20 cellular contexts compared by ENCODE assay signal in the genomic region with DNA sequence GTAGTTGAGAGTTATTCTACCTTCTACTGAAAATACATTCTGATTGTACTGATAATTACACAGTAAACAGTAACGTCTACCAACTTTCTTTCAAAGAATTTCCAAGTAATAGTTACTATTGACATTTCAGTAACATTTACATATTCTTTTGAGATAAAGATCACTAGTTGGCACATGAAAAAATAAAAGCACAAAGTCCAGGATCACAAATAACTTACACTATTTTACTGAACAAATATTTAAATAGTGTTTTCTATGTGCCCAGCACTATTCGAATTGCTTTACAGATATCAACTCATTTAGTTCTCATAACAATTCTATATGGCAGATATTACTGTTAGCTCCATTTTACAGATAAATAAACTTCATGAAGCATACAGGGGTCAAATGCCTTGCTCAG.
DNase-seq lines count a peak whose midpoint lies in the region; ATAC-seq, FAIRE-seq and TF ChIP-seq lines count a peak whose summit lies in the region.
"Had no signal": no experiment of that assay in that cellular context is flagged by ENCODE, and none has a peak within 500 bp of the region (broad histone marks: within the 10 kb centered on the region; RNA-seq: fewer than 3 reads in every experiment).

No MANE protein-coding gene starts in this region.

- no peaks in the 10 kb centered on the region for H3K4me1 Mint-ChIP-seq in activated T-helper 1 cell treated with anti-CD3 and anti-CD28 coated beads, Interleukin-12 subunit alpha, Interleukin-12 subunit beta, Interleukin-2, Interleukin-4 antibody, amounts not matched to agents 30 ng/mL and 10 ng/mL and 1 ng/mL, durations not matched to agents 14 hours and 24 hours and 36 hours (ENCODE audit: low read depth)
- H3K4me1 Mint-ChIP-seq: CD4-positive, CD25-positive, alpha-beta regulatory T cell had no signal

- intact Hi-C loops in right lobe of liver (cut with DNase I), result no loop called here
- intact Hi-C loops in activated T-helper 1 cell treated with anti-CD3 and anti-CD28 coated beads, Interleukin-12 subunit alpha, Interleukin-12 subunit beta, Interleukin-2, Interleukin-4 antibody, amounts not matched to agents 30 ng/mL and 10 ng/mL and 1 ng/mL, durations not matched to agents 14 hours and 24 hours and 36 hours (cut with micrococcal nuclease), result no loop called here

- H3K27me3 Mint-ChIP-seq in activated T-helper 1 cell treated with anti-CD3 and anti-CD28 coated beads, Interleukin-12 subunit alpha, Interleukin-12 subunit beta, Interleukin-2, Interleukin-4 antibody, amounts not matched to agents 30 ng/mL and 10 ng/mL and 1 ng/mL, durations not matched to agents 14 hours and 24 hours and 36 hours (ENCODE audit: insufficient read depth), result peaks cover 5% of the 10 kb centered on the region
- H3K27me3 Mint-ChIP-seq: CD4-positive, CD25-positive, alpha-beta regulatory T cell had no signal

- FAIRE-seq in D721Med (lab: Jason Lieb, UNC), result peak; percentile 53
- FAIRE-seq: GM12891, H54 had no signal

- no peaks in the 10 kb centered on the region for H3K36me3 Mint-ChIP-seq in activated T-helper 1 cell treated with anti-CD3 and anti-CD28 coated beads, Interleukin-12 subunit alpha, Interleukin-12 subunit beta, Interleukin-2, Interleukin-4 antibody, amounts not matched to agents 30 ng/mL and 10 ng/mL and 1 ng/mL, durations not matched to agents 14 hours and 24 hours and 36 hours (ENCODE audit: low read depth)
- H3K36me3 Mint-ChIP-seq: CD4-positive, CD25-positive, alpha-beta regulatory T cell; CD8-positive, alpha-beta T cell had no signal

- TF ChIP-seq POLR2A in right lobe of liver (IDR thresholded peaks at IDR 0.05), result no peak

- H3K27me3 ChIP-seq in right lobe of liver, result no peaks in the 10 kb centered on the region
- H3K27me3 ChIP-seq: BLaER1 had no signal

- TF ChIP-seq CTCF in D721Med (IDR thresholded peaks at IDR 0.05; ENCODE audit: insufficient read depth, missing control alignments) (no peak), right lobe of liver (IDR thresholded peaks at IDR 0.05) (no peak), GM13976 (IDR thresholded peaks at IDR 0.05; ENCODE audit: borderline replicate concordance, control extremely low read depth, extremely low read depth, insufficient read depth, missing control alignments) (no peak)

- WGBS in right lobe of liver (ENCODE audit: insufficient coverage, low coverage, low lambda C conversion rate, missing lambda C conversion rate), result 17% methylated on average over 2 of the region's 2 CpGs

- no peaks in the 10 kb centered on the region for H3K4me1 ChIP-seq in right lobe of liver
- H3K4me1 ChIP-seq: BLaER1, Caco-2, HAP-1 had no signal

- H3K27ac Mint-ChIP-seq in activated T-helper 1 cell treated with anti-CD3 and anti-CD28 coated beads, Interleukin-12 subunit alpha, Interleukin-12 subunit beta, Interleukin-2, Interleukin-4 antibody, amounts not matched to agents 30 ng/mL and 10 ng/mL and 1 ng/mL, durations not matched to agents 14 hours and 24 hours and 36 hours, result no peak overlapping the region
- H3K27ac Mint-ChIP-seq: B cell; CD4-positive, CD25-positive, alpha-beta regulatory T cell; CD8-positive, alpha-beta T cell had no signal

- peak in 3 of 4 donors; percentile 27 to 67 (median 48) for ATAC-seq in right lobe of liver
- no peak for ATAC-seq in GM18861 (IDR thresholded peaks at IDR 0.05; ENCODE audit: unreplicated experiment)
- ATAC-seq: CD8-positive, alpha-beta T cell had no signal

- no peaks in the 10 kb centered on the region for H3K9me3 ChIP-seq in right lobe of liver
- H3K9me3 ChIP-seq: BLaER1, Caco-2, HAP-1 had no signal

- H3K36me3 ChIP-seq in right lobe of liver, result no peaks in the 10 kb centered on the region
- H3K36me3 ChIP-seq: BLaER1, HAP-1 had no signal

- H3K4me3 ChIP-seq in right lobe of liver, result no peak overlapping the region
- H3K4me3 ChIP-seq: BLaER1, HAP-1 had no signal

- DNase-seq in D721Med (ENCODE audit: insufficient read length, low spot score), result no peak
- peak; percentile 62 for DNase-seq in NCI-H526 treated with DMSO at 0.1 percent for 48 hours (lab: John Stamatoyannopoulos, UW)
- no peak for DNase-seq in right lobe of liver
- no peak for DNase-seq in activated T-helper 1 cell treated with anti-CD3 and anti-CD28 coated beads, Interleukin-12 subunit alpha, Interleukin-12 subunit beta, Interleukin-2, Interleukin-4 antibody, amounts not matched to agents 30 ng/mL and 10 ng/mL and 1 ng/mL, durations not matched to agents 14 hours and 24 hours and 36 hours (ENCODE audit: low spot score)
- no peak for DNase-seq in GM13976 (ENCODE audit: low spot score)
- DNase-seq: Caco-2; CD4-positive, CD25-positive, alpha-beta regulatory T cell; CD8-positive, alpha-beta T cell; DMS 273 treated with DMSO at 0.1 percent for 48 hours; DMS79; EL; GDM1; GOT3 had no signal

- in situ Hi-C loops in GM13976 (cut with MboI; ENCODE audit: low sequenced_read_pairs, unreplicated experiment), result no loop called here

- H3K9me3 Mint-ChIP-seq in activated T-helper 1 cell treated with anti-CD3 and anti-CD28 coated beads, Interleukin-12 subunit alpha, Interleukin-12 subunit beta, Interleukin-2, Interleukin-4 antibody, amounts not matched to agents 30 ng/mL and 10 ng/mL and 1 ng/mL, durations not matched to agents 14 hours and 24 hours and 36 hours, result no peaks in the 10 kb centered on the region
- H3K9me3 Mint-ChIP-seq: CD4-positive, CD25-positive, alpha-beta regulatory T cell; CD8-positive, alpha-beta T cell had no signal

- H3K4me3 Mint-ChIP-seq in activated T-helper 1 cell treated with anti-CD3 and anti-CD28 coated beads, Interleukin-12 subunit alpha, Interleukin-12 subunit beta, Interleukin-2, Interleukin-4 antibody, amounts not matched to agents 30 ng/mL and 10 ng/mL and 1 ng/mL, durations not matched to agents 14 hours and 24 hours and 36 hours, result no peak overlapping the region
- H3K4me3 Mint-ChIP-seq: B cell; CD4-positive, CD25-positive, alpha-beta regulatory T cell; CD8-positive, alpha-beta T cell had no signal

- H3K27ac ChIP-seq in right lobe of liver, result no peak overlapping the region
- H3K27ac ChIP-seq: BLaER1, C4-2B had no signal
